15 cellular contexts compared by ENCODE assay signal in the genomic region with DNA sequence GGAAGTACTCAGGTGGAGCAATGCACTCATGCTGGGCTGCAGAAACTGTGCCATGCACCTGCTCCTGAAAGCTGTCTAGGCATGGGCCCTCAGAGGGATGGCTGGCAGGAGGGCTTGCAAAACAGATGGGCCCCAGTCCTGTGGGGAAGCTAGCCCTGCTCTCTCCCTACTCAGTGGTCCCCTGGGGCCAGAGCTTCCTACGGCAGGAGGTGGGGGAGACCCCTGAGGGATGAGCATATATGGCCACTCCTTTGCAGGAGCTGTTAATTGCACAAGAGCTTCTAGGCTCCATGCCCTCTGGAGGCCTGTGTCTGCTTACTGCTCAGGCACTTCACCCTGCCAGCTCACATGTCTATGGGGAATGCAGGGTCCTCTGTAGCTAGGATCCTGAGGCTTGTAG.
A peak's percentile ranks its signal among the peaks of the same experiment; 100 is the strongest.
DNase-seq lines count a peak whose midpoint lies in the region; ATAC-seq and TF ChIP-seq lines count a peak whose summit lies in the region.
"Had no signal": no experiment of that assay in that cellular context is flagged by ENCODE, and none has a peak within 500 bp of the region (broad histone marks: within the 10 kb centered on the region; RNA-seq: fewer than 3 reads in every experiment).

No MANE protein-coding gene starts in this region.

- no peaks in the 10 kb centered on the region for H3F3A ChIP-seq in PC-3 (ENCODE audit: low read length, unreplicated experiment)

- H3K9me3 ChIP-seq in PC-3 (ENCODE audit: low read length) (0 out of 2 replicates have a peak, but pooled peaks cover 11% of the 10 kb centered on the region), lower lobe of right lung (no peaks in the 10 kb centered on the region), aorta (ENCODE audit: control insufficient read depth, low read length) (peaks cover 4% of the 10 kb centered on the region)
- H3K9me3 ChIP-seq: BE2C, HAP-1 had no signal

- H2AFZ ChIP-seq in PC-3 (ENCODE audit: low read length) = no peak overlapping the region

- H3K27ac Mint-ChIP-seq in endothelial cell (ENCODE audit: unreplicated experiment) = no peak overlapping the region
- H3K27ac Mint-ChIP-seq: CD8-positive, alpha-beta T cell had no signal

- 68 to 83% methylated on average over 1 of the region's 1 CpG for WGBS in aorta, 2 donors

- H3K4me1 ChIP-seq in PC-3 (ENCODE audit: insufficient read depth, low read length) = peaks cover 7% of the 10 kb centered on the region; the same call in 1 of the 2 replicates
- H3K4me1 ChIP-seq in lower lobe of right lung = no peaks in the 10 kb centered on the region
- no peaks in the 10 kb centered on the region for H3K4me1 ChIP-seq in aorta (ENCODE audit: control insufficient read depth in 1 of 2, insufficient read depth in 2 of 2, low read length in 2 of 2)
- H3K4me1 ChIP-seq: A549, BE2C, HAP-1 had no signal

- TF ChIP-seq POLR2A in NB4 (IDR thresholded peaks at IDR 0.05; ENCODE audit: extremely low read depth, insufficient read length) = no peak

- intact Hi-C loops in PC-3 (cut with micrococcal nuclease) = no loop called here
- intact Hi-C loops in lower lobe of right lung (cut with DNase I) = no loop called here
- intact Hi-C loops in aorta (cut with DNase I) = no loop called here

- no peak overlapping the region; the same call in 1 of the 2 replicates for H3K4me2 ChIP-seq in PC-3 (ENCODE audit: low read length)
- H3K4me2 ChIP-seq: A549 had no signal

- H3K4me1 Mint-ChIP-seq in endothelial cell (ENCODE audit: unreplicated experiment) = no peaks in the 10 kb centered on the region

- no peaks in the 10 kb centered on the region for H3K36me3 Mint-ChIP-seq in endothelial cell (ENCODE audit: low read depth, unreplicated experiment)
- H3K36me3 Mint-ChIP-seq: CD8-positive, alpha-beta T cell had no signal

- BruUV-seq in PC-3 (replicated peaks; lab: Mats Ljungman, UMichigan) = no TSS peak

- peaks cover 2% of the 10 kb centered on the region for H3K27me3 Mint-ChIP-seq in endothelial cell (ENCODE audit: unreplicated experiment)

- no peaks in the 10 kb centered on the region for H4K20me1 ChIP-seq in PC-3 (ENCODE audit: low read length)

- H3K9me3 Mint-ChIP-seq in endothelial cell (ENCODE audit: unreplicated experiment) = no peaks in the 10 kb centered on the region

- H3K4me3 ChIP-seq in NB4 (ENCODE audit: low read depth, low read length) (no peak overlapping the region), PC-3 (ENCODE audit: low read length) (no peak overlapping the region), lower lobe of right lung (no peak overlapping the region), aorta (ENCODE audit: low read length in 2 of 2) (no peak overlapping the region)
- H3K4me3 ChIP-seq: A549, HAP-1 had no signal

- H3K27me3 ChIP-seq in PC-3 (ENCODE audit: low read length) = no peaks in the 10 kb centered on the region
- no peaks in the 10 kb centered on the region for H3K27me3 ChIP-seq in lower lobe of right lung (ENCODE audit: low read depth)
- H3K27me3 ChIP-seq in aorta (ENCODE audit: control insufficient read depth in 1 of 2, insufficient read depth in 2 of 2, low read length in 1 of 2) = no peaks in the 10 kb centered on the region
- H3K27me3 ChIP-seq: BE2C had no signal

- H3K9ac ChIP-seq in PC-3 (ENCODE audit: low read length) = no peak overlapping the region; the same call in 1 of the 2 replicates

- no peaks in the 10 kb centered on the region for H3K79me2 ChIP-seq in PC-3 (ENCODE audit: low read length)

- peak; percentile 91 for DNase-seq in NB4 (ENCODE audit: low read depth)
- no peak for DNase-seq in PC-3
- no peak for DNase-seq in lower lobe of right lung
- no peak for DNase-seq in aorta
- no peak for DNase-seq in endothelial cell (ENCODE audit: low spot score)
- DNase-seq in NCI-H510A treated with DMSO at 0.1 percent for 48 hours (lab: John Stamatoyannopoulos, UW) = no peak
- DNase-seq in activated CD4-positive, alpha-beta T cell treated with anti-CD3 and anti-CD28 coated beads, Interleukin-2, amount 50 U/mL, for 48 hours = no peak
- DNase-seq: BE2C; CD8-positive, alpha-beta T cell; COR-L47; DND-41; GDM1 had no signal

- H3K4me3 Mint-ChIP-seq in endothelial cell (ENCODE audit: unreplicated experiment) = no peak overlapping the region
- H3K4me3 Mint-ChIP-seq: CD8-positive, alpha-beta T cell had no signal

- ATAC-seq in PC-3 (no peak), lower lobe of right lung (peak; percentile 12 to 35), aorta (ENCODE audit: low FRiP score) (peak; percentile 33)
- ATAC-seq: A549; CD8-positive, alpha-beta T cell had no signal

- no peak for TF ChIP-seq CTCF in NB4 (IDR thresholded peaks at IDR 0.05; ENCODE audit: low read depth, low read length)
- TF ChIP-seq CTCF in PC-3 (conservative IDR thresholded peaks at IDR 0.05; ENCODE audit: low read depth, low read length) = no peak
- no peak for TF ChIP-seq CTCF in lower lobe of right lung (IDR thresholded peaks at IDR 0.05)
- no peak for TF ChIP-seq CTCF in endothelial cell (IDR thresholded peaks at IDR 0.05; ENCODE audit: unreplicated experiment)

- no peaks in the 10 kb centered on the region for H3K9me2 ChIP-seq in PC-3 (replicated peaks; ENCODE audit: low read length)

- POLR2A ChIA-PET in PC-3 (lab: Charles Lee; ENCODE audit: unreplicated experiment) = interaction anchor here (0.6 kb wide), 1 partner anchor 545 kb away, joined by 3 read pairs; a partner anchor contains a TSS

- H3K27ac ChIP-seq in PC-3 (ENCODE audit: low read length) (peak overlapping the region; percentile 81), lower lobe of right lung (no peak overlapping the region), aorta (ENCODE audit: low read depth in 1 of 2, low read length in 2 of 2) (no peak overlapping the region)
- H3K27ac ChIP-seq: A549, C4-2B had no signal

- H3K36me3 ChIP-seq in PC-3 (ENCODE audit: low read depth, low read length) = no peaks in the 10 kb centered on the region; the same call in 1 of the 2 replicates
- H3K36me3 ChIP-seq in lower lobe of right lung = no peaks in the 10 kb centered on the region
- no peaks in the 10 kb centered on the region for H3K36me3 ChIP-seq in aorta (ENCODE audit: control insufficient read depth in 1 of 2, insufficient read depth in 2 of 2, low read length in 1 of 2)
- H3K36me3 ChIP-seq: BE2C, HAP-1 had no signal

- CTCF ChIA-PET in PC-3 (lab: Charles Lee) = no interaction called here
